Comparison of ENCODE assay signal across 1 cellular context in the genomic region with DNA sequence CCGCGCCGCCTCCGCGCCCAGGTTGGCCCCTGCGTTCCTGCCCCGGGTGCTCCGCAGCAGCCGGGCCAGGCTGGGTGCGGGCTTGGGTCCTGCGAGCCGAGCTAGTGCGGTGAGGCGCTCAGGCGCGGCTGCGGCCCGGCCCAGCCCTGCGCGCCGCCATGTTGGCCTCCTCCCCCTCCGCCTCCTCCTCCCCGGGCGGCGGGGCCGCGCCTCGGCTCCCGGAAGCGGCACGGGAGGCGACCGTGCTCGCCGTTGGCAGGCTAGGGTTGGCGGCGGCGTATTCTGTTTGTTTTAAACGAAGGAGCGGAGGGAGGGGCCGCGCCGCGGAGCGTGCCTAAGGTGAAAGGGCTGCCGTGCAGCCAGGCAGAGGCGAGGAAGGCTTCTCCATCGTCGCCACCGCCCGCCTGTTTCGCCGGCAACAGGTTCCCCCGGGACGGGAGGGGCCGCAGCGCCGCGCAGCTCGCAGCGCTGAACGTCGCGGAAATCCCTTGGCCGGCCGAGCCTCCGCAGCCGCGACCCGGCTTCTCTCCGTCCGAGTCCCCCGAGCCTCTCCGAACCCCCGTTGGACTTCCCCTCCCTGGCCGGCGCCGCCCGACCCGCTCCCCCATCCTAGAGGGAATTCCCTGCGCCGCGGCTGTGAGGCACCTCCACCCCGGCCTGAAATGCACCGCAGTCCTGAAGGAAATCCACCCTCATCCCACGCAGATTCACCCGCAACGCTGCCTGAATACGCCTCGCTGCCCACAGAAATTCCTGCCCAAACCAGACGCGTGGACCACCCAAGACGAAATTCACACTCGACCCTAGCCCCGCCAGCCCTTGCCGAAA.
A peak's percentile ranks its signal among the peaks of the same experiment; 100 is the strongest.
TF ChIP-seq lines count a peak whose summit lies in the region.

A gene with protein sequence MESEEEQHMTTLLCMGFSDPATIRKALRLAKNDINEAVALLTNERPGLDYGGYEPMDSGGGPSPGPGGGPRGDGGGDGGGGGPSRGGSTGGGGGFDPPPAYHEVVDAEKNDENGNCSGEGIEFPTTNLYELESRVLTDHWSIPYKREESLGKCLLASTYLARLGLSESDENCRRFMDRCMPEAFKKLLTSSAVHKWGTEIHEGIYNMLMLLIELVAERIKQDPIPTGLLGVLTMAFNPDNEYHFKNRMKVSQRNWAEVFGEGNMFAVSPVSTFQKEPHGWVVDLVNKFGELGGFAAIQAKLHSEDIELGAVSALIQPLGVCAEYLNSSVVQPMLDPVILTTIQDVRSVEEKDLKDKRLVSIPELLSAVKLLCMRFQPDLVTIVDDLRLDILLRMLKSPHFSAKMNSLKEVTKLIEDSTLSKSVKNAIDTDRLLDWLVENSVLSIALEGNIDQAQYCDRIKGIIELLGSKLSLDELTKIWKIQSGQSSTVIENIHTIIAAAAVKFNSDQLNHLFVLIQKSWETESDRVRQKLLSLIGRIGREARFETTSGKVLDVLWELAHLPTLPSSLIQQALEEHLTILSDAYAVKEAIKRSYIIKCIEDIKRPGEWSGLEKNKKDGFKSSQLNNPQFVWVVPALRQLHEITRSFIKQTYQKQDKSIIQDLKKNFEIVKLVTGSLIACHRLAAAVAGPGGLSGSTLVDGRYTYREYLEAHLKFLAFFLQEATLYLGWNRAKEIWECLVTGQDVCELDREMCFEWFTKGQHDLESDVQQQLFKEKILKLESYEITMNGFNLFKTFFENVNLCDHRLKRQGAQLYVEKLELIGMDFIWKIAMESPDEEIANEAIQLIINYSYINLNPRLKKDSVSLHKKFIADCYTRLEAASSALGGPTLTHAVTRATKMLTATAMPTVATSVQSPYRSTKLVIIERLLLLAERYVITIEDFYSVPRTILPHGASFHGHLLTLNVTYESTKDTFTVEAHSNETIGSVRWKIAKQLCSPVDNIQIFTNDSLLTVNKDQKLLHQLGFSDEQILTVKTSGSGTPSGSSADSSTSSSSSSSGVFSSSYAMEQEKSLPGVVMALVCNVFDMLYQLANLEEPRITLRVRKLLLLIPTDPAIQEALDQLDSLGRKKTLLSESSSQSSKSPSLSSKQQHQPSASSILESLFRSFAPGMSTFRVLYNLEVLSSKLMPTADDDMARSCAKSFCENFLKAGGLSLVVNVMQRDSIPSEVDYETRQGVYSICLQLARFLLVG (N-terminal part only) (minus strand): TSS at position 171 of the 828 bp plus-strand sequence. CDS start 251 bp downstream, outside the sequence.

TF ChIP-seq in K562, 482 proteins besides CTCF, POLR2A, EP300 and RAD21 (continued from another document and continues in another):
- TF ChIP-seq SMAD1 (IDR thresholded peaks at IDR 0.05; ENCODE audit: low read depth, low read length, partially characterized antibody) (peak; percentile 50), CHD2 (IDR thresholded peaks at IDR 0.05; ENCODE audit: low read depth, low read length) (no peak), NFIX (CRISPR knock-in tag; IDR thresholded peaks at IDR 0.05; ENCODE audit: low read depth) (no peak), KAT7 (CRISPR knock-in tag; IDR thresholded peaks at IDR 0.05; ENCODE audit: borderline replicate concordance) (no peak), SMARCE1 (IDR thresholded peaks at IDR 0.05) (no peak), ZNF717 (CRISPR knock-in tag; IDR thresholded peaks at IDR 0.05) (no peak), STAT5B (CRISPR knock-in tag; IDR thresholded peaks at IDR 0.05) (no peak), TAF9B (IDR thresholded peaks at IDR 0.05; ENCODE audit: partially characterized antibody) (peak; percentile 54), HNRNPH1 (optimal IDR thresholded peaks at IDR 0.05; ENCODE audit: low read depth, low read length) (no peak), ZNF347 (CRISPR knock-in tag; IDR thresholded peaks at IDR 0.05; ENCODE audit: low read depth) (no peak), ZNF583 (CRISPR knock-in tag; IDR thresholded peaks at IDR 0.05) (0 out of 2 replicates have a peak, but pooled peaks have one; percentile 29), TFAM (CRISPR knock-in tag; conservative IDR thresholded peaks at IDR 0.05) (no peak), NELFE (IDR thresholded peaks at IDR 0.05; ENCODE audit: insufficient read depth, insufficient read length) (no peak), ZNF224 (CRISPR knock-in tag; IDR thresholded peaks at IDR 0.05) (no peak), RCOR1 (IDR thresholded peaks at IDR 0.05; ENCODE audit: borderline replicate concordance in 1 of 2, low read depth in 2 of 2, low read length in 2 of 2) (no peak), KLF16 (IDR thresholded peaks at IDR 0.05) (no peak), SREBF1 (IDR thresholded peaks at IDR 0.05; ENCODE audit: borderline replicate concordance, low read depth, low read length) (no peak), SP1 (CRISPR knock-in tag; IDR thresholded peaks at IDR 0.05) (no peak), MAZ (CRISPR knock-in tag; conservative IDR thresholded peaks at IDR 0.05 in 1 of 2, IDR thresholded peaks at IDR 0.05 in 1 of 2) (peak; percentile 90 to 98), ILK (tag; IDR thresholded peaks at IDR 0.05; ENCODE audit: borderline replicate concordance, low read depth) (no peak), SMAD4 (CRISPR knock-in tag; conservative IDR thresholded peaks at IDR 0.05) (peak; percentile 76), PCBP1 (IDR thresholded peaks at IDR 0.05; ENCODE audit: low read depth, low read length, poor library complexity, severe bottlenecking) (peak; percentile 47), KLF1 (tag; IDR thresholded peaks at IDR 0.05) (no peak), ZNF668 (CRISPR knock-in tag; IDR thresholded peaks at IDR 0.05) (no peak), KLF6 (CRISPR knock-in tag; IDR thresholded peaks at IDR 0.05; ENCODE audit: borderline replicate concordance) (no peak), FUS (optimal IDR thresholded peaks at IDR 0.05; ENCODE audit: low read depth, low read length) (peak; percentile 78), GATA2 (CRISPR knock-in tag; IDR thresholded peaks at IDR 0.05) (no peak), CCNT2 (IDR thresholded peaks at IDR 0.05; ENCODE audit: borderline replicate concordance, extremely low read depth, insufficient read length, low read depth, low read length) (peak; percentile 90), ARID2 (IDR thresholded peaks at IDR 0.05) (no peak), POLR3G (IDR thresholded peaks at IDR 0.05; ENCODE audit: extremely low read depth, insufficient read length, insufficient replicate concordance) (no peak), HNRNPUL1 (IDR thresholded peaks at IDR 0.05; ENCODE audit: low read length) (no peak), ETV1 (tag; conservative IDR thresholded peaks at IDR 0.05; ENCODE audit: low read depth) (peak; percentile 53), ZC3H8 (IDR thresholded peaks at IDR 0.05) (no peak), EP400 (IDR thresholded peaks at IDR 0.05) (peak; percentile 69; the same call in 1 of the 2 replicates), ZNF778 (CRISPR knock-in tag; IDR thresholded peaks at IDR 0.05) (no peak), ZNF143 (CRISPR knock-in tag; IDR thresholded peaks at IDR 0.05) (no peak), GATAD2A (IDR thresholded peaks at IDR 0.05) (no peak)
- TF ChIP-seq, protein P1, sequence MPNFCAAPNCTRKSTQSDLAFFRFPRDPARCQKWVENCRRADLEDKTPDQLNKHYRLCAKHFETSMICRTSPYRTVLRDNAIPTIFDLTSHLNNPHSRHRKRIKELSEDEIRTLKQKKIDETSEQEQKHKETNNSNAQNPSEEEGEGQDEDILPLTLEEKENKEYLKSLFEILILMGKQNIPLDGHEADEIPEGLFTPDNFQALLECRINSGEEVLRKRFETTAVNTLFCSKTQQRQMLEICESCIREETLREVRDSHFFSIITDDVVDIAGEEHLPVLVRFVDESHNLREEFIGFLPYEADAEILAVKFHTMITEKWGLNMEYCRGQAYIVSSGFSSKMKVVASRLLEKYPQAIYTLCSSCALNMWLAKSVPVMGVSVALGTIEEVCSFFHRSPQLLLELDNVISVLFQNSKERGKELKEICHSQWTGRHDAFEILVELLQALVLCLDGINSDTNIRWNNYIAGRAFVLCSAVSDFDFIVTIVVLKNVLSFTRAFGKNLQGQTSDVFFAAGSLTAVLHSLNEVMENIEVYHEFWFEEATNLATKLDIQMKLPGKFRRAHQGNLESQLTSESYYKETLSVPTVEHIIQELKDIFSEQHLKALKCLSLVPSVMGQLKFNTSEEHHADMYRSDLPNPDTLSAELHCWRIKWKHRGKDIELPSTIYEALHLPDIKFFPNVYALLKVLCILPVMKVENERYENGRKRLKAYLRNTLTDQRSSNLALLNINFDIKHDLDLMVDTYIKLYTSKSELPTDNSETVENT (CRISPR knock-in tag; IDR thresholded peaks at IDR 0.05) = 0 out of 2 replicates have a peak, but pooled peaks have one; percentile 61
- TF ChIP-seq, protein P2, sequence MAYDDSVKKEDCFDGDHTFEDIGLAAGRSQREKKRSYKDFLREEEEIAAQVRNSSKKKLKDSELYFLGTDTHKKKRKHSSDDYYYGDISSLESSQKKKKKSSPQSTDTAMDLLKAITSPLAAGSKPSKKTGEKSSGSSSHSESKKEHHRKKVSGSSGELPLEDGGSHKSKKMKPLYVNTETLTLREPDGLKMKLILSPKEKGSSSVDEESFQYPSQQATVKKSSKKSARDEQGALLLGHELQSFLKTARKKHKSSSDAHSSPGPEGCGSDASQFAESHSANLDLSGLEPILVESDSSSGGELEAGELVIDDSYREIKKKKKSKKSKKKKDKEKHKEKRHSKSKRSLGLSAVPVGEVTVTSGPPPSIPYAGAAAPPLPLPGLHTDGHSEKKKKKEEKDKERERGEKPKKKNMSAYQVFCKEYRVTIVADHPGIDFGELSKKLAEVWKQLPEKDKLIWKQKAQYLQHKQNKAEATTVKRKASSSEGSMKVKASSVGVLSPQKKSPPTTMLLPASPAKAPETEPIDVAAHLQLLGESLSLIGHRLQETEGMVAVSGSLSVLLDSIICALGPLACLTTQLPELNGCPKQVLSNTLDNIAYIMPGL (CRISPR knock-in tag; IDR thresholded peaks at IDR 0.05) = 0 out of 2 replicates have a peak, but pooled peaks have one; percentile 16
- TF ChIP-seq, protein P3, sequence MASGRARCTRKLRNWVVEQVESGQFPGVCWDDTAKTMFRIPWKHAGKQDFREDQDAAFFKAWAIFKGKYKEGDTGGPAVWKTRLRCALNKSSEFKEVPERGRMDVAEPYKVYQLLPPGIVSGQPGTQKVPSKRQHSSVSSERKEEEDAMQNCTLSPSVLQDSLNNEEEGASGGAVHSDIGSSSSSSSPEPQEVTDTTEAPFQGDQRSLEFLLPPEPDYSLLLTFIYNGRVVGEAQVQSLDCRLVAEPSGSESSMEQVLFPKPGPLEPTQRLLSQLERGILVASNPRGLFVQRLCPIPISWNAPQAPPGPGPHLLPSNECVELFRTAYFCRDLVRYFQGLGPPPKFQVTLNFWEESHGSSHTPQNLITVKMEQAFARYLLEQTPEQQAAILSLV (tag; IDR thresholded peaks at IDR 0.05) = no peak
- TF ChIP-seq, protein P4, sequence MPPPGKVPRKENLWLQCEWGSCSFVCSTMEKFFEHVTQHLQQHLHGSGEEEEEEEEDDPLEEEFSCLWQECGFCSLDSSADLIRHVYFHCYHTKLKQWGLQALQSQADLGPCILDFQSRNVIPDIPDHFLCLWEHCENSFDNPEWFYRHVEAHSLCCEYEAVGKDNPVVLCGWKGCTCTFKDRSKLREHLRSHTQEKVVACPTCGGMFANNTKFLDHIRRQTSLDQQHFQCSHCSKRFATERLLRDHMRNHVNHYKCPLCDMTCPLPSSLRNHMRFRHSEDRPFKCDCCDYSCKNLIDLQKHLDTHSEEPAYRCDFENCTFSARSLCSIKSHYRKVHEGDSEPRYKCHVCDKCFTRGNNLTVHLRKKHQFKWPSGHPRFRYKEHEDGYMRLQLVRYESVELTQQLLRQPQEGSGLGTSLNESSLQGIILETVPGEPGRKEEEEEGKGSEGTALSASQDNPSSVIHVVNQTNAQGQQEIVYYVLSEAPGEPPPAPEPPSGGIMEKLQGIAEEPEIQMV (tag; conservative IDR thresholded peaks at IDR 0.05; ENCODE audit: low read depth) = no peak
- TF ChIP-seq, protein P5, sequence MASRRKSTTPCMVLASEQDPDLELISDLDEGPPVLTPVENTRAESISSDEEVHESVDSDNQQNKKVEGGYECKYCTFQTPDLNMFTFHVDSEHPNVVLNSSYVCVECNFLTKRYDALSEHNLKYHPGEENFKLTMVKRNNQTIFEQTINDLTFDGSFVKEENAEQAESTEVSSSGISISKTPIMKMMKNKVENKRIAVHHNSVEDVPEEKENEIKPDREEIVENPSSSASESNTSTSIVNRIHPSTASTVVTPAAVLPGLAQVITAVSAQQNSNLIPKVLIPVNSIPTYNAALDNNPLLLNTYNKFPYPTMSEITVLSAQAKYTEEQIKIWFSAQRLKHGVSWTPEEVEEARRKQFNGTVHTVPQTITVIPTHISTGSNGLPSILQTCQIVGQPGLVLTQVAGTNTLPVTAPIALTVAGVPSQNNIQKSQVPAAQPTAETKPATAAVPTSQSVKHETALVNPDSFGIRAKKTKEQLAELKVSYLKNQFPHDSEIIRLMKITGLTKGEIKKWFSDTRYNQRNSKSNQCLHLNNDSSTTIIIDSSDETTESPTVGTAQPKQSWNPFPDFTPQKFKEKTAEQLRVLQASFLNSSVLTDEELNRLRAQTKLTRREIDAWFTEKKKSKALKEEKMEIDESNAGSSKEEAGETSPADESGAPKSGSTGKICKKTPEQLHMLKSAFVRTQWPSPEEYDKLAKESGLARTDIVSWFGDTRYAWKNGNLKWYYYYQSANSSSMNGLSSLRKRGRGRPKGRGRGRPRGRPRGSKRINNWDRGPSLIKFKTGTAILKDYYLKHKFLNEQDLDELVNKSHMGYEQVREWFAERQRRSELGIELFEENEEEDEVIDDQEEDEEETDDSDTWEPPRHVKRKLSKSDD (conservative IDR thresholded peaks at IDR 0.05; ENCODE audit: low read length) = no peak
- TF ChIP-seq, protein P6, sequence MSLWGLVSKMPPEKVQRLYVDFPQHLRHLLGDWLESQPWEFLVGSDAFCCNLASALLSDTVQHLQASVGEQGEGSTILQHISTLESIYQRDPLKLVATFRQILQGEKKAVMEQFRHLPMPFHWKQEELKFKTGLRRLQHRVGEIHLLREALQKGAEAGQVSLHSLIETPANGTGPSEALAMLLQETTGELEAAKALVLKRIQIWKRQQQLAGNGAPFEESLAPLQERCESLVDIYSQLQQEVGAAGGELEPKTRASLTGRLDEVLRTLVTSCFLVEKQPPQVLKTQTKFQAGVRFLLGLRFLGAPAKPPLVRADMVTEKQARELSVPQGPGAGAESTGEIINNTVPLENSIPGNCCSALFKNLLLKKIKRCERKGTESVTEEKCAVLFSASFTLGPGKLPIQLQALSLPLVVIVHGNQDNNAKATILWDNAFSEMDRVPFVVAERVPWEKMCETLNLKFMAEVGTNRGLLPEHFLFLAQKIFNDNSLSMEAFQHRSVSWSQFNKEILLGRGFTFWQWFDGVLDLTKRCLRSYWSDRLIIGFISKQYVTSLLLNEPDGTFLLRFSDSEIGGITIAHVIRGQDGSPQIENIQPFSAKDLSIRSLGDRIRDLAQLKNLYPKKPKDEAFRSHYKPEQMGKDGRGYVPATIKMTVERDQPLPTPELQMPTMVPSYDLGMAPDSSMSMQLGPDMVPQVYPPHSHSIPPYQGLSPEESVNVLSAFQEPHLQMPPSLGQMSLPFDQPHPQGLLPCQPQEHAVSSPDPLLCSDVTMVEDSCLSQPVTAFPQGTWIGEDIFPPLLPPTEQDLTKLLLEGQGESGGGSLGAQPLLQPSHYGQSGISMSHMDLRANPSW (CRISPR knock-in tag; IDR thresholded peaks at IDR 0.05) = no peak
- TF ChIP-seq, protein P7, sequence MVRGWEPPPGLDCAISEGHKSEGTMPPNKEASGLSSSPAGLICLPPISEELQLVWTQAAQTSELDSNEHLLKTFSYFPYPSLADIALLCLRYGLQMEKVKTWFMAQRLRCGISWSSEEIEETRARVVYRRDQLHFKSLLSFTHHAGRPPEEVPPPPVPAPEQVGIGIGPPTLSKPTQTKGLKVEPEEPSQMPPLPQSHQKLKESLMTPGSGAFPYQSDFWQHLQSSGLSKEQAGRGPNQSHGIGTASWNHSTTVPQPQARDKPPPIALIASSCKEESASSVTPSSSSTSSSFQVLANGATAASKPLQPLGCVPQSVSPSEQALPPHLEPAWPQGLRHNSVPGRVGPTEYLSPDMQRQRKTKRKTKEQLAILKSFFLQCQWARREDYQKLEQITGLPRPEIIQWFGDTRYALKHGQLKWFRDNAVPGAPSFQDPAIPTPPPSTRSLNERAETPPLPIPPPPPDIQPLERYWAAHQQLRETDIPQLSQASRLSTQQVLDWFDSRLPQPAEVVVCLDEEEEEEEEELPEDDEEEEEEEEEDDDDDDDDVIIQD (CRISPR knock-in tag; IDR thresholded peaks at IDR 0.05) = no peak
